Comparison of ENCODE assay signal across 20 cellular contexts in genomic region chr6:8389034-8389818, GRCh38.
"Had no signal": no experiment of that assay in that cellular context is flagged by ENCODE, and none has a peak within 500 bp of the region (broad histone marks: within the 10 kb centered on the region; RNA-seq: fewer than 3 reads in every experiment).

No MANE protein-coding gene starts in this region.

- ATAC-seq: activated CD8-positive, alpha-beta memory T cell treated with anti-CD3 and anti-CD28 coated beads, Interleukin-2, amount 10 ng/mL, durations not matched to agents 7 days and 5 days; naive thymus-derived CD4-positive, alpha-beta T cell; sciatic nerve; stimulated activated memory B cell treated with anti-CD40 and anti-IgM and Interleukin-4, amounts not matched to agents 10 μg/mL and 1 μg/mL and 100 μg/mL, for 72 hours had no signal

- H3K27me3 ChIP-seq: brain microvascular endothelial cell, esophagus squamous epithelium, spleen, tibial artery had no signal

- H3K4me3 ChIP-seq: esophagus squamous epithelium, spleen, tibial artery had no signal

- H3K27me3 Mint-ChIP-seq: activated CD8-positive, alpha-beta memory T cell treated with anti-CD3 and anti-CD28 coated beads, Interleukin-2, amount 10 ng/mL, durations not matched to agents 7 days and 5 days; activated naive CD8-positive, alpha-beta T cell treated with anti-CD3 and anti-CD28 coated beads for 36 hours; activated T-cell treated with anti-CD3 and anti-CD28 coated beads, Interleukin-2, amount 50 U/mL, for 24 hours; stimulated activated memory B cell treated with anti-CD40 and anti-IgM and Interleukin-4, amounts not matched to agents 10 μg/mL and 1 μg/mL and 100 μg/mL, for 72 hours had no signal

- H3K36me3 Mint-ChIP-seq: activated CD8-positive, alpha-beta memory T cell treated with anti-CD3 and anti-CD28 coated beads, Interleukin-2, amount 10 ng/mL, durations not matched to agents 7 days and 5 days; activated naive CD8-positive, alpha-beta T cell treated with anti-CD3 and anti-CD28 coated beads for 36 hours; immature natural killer cell; naive thymus-derived CD4-positive, alpha-beta T cell; stimulated activated memory B cell treated with anti-CD40 and anti-IgM and Interleukin-4, amounts not matched to agents 10 μg/mL and 1 μg/mL and 100 μg/mL, for 72 hours had no signal

- H3K4me1 ChIP-seq: esophagus squamous epithelium, spleen, tibial artery had no signal

- H3K36me3 ChIP-seq: brain microvascular endothelial cell, esophagus squamous epithelium, spleen, tibial artery had no signal

- DNase-seq: activated CD4-positive, alpha-beta T cell treated with anti-CD3 and anti-CD28 coated beads, Interleukin-2, amount 50 U/mL, for 4 hours; activated CD8-positive, alpha-beta memory T cell treated with anti-CD3 and anti-CD28 coated beads, Interleukin-2, amount 10 ng/mL, durations not matched to agents 7 days and 5 days; activated gamma-delta T cell; activated naive CD8-positive, alpha-beta T cell treated with anti-CD3 and anti-CD28 coated beads for 36 hours; activated T-cell treated with anti-CD3 and anti-CD28 coated beads, Interleukin-2, amount 50 U/mL, for 24 hours; brain microvascular endothelial cell; cerebellar nuclear complex; dermis blood vessel endothelial cell; esophagus squamous epithelium; foreskin fibroblast; glutamatergic neuron; immature natural killer cell; naive thymus-derived CD4-positive, alpha-beta T cell; posterior cingulate gyrus; spleen; stimulated activated CD4-positive, alpha-beta T cell treated with anti-CD3 and anti-CD28 coated beads, Interleukin-1b, Interleukin-23, amount 100 ng/mL, for 48 hours; tibial artery had no signal

- H3K4me3 Mint-ChIP-seq: activated CD8-positive, alpha-beta memory T cell treated with anti-CD3 and anti-CD28 coated beads, Interleukin-2, amount 10 ng/mL, durations not matched to agents 7 days and 5 days; activated naive CD8-positive, alpha-beta T cell treated with anti-CD3 and anti-CD28 coated beads for 36 hours; activated T-cell treated with anti-CD3 and anti-CD28 coated beads, Interleukin-2, amount 50 U/mL, for 24 hours; immature natural killer cell; naive thymus-derived CD4-positive, alpha-beta T cell; stimulated activated memory B cell treated with anti-CD40 and anti-IgM and Interleukin-4, amounts not matched to agents 10 μg/mL and 1 μg/mL and 100 μg/mL, for 72 hours; T-helper 2 cell treated with Interferon-gamma antibody and Interleukin-4, amounts not matched to agents 5 μg/mL and 100 μg/mL, for 36 hours had no signal

- H3K27ac ChIP-seq: brain microvascular endothelial cell, esophagus squamous epithelium, spleen, tibial artery had no signal

- H3K27ac Mint-ChIP-seq: activated CD8-positive, alpha-beta memory T cell treated with anti-CD3 and anti-CD28 coated beads, Interleukin-2, amount 10 ng/mL, durations not matched to agents 7 days and 5 days; activated naive CD8-positive, alpha-beta T cell treated with anti-CD3 and anti-CD28 coated beads for 36 hours; activated T-cell treated with anti-CD3 and anti-CD28 coated beads, Interleukin-2, amount 50 U/mL, for 24 hours; immature natural killer cell; stimulated activated memory B cell treated with anti-CD40 and anti-IgM and Interleukin-4, amounts not matched to agents 10 μg/mL and 1 μg/mL and 100 μg/mL, for 72 hours; T-helper 2 cell treated with Interferon-gamma antibody and Interleukin-4, amounts not matched to agents 5 μg/mL and 100 μg/mL, for 36 hours had no signal

- H3K9me3 ChIP-seq: esophagus squamous epithelium, spleen, tibial artery had no signal

- H3K9me3 Mint-ChIP-seq: activated T-cell treated with anti-CD3 and anti-CD28 coated beads, Interleukin-2, amount 50 U/mL, for 24 hours; immature natural killer cell; stimulated activated memory B cell treated with anti-CD40 and anti-IgM and Interleukin-4, amounts not matched to agents 10 μg/mL and 1 μg/mL and 100 μg/mL, for 72 hours; T-helper 2 cell treated with Interferon-gamma antibody and Interleukin-4, amounts not matched to agents 5 μg/mL and 100 μg/mL, for 36 hours had no signal
